Comparison of ENCODE assay signal across 22 cellular contexts in the genomic region with DNA sequence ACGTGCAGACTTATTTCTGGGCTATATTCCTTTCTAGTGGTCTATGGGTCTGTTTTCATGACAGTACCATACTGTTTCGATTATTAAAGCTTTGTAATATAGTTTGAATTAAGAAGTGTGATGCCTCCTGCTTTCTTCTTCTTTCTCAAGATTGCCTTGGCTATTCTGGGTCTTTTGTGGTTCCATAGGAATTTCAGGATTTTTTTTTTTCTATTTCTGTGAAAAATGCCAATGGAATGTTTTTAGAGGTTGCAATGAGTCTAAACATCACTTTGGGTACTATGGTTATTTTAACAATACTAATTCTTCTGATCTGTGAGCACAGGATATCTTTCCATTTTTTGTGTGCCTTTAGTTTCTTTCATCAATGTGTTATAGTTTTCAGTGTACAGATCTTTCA.
"Had no signal": no experiment of that assay in that cellular context is flagged by ENCODE, and none has a peak within 500 bp of the region (broad histone marks: within the 10 kb centered on the region; RNA-seq: fewer than 3 reads in every experiment).

No MANE protein-coding gene starts in this region.

- ATAC-seq: activated CD4-positive, CD25-positive, alpha-beta regulatory T cell treated with anti-CD3 and anti-CD28 coated beads, Interleukin-2, amount 50 U/mL, for 24 hours; activated CD8-positive, alpha-beta T cell treated with anti-CD3 and anti-CD28 coated beads, Interleukin-2, amount 10 ng/mL, durations not matched to agents 7 days and 5 days; body of pancreas; SK-N-SH treated with all-trans-retinoic acid at 6 μM for 48 hours had no signal

- DNase-seq: activated CD4-positive, alpha-beta T cell treated with anti-CD3 and anti-CD28 coated beads for 4 hours; activated CD8-positive, alpha-beta memory T cell treated with anti-CD3 and anti-CD28 coated beads, Interleukin-2, amount 50 U/mL, for 48 hours; activated CD8-positive, alpha-beta T cell treated with anti-CD3 and anti-CD28 coated beads, Interleukin-2, amount 10 ng/mL, durations not matched to agents 7 days and 5 days; activated naive CD4-positive, alpha-beta T cell treated with anti-CD3 and anti-CD28 coated beads, Interleukin-2, amount 50 U/mL, for 16 hours; activated naive CD8-positive, alpha-beta T cell treated with anti-CD3 and anti-CD28 coated beads, Interleukin-2, amount 10 ng/mL, durations not matched to agents 7 days and 5 days; activated T-cell treated with anti-CD3 and anti-CD28 coated beads, Interleukin-2, amount 50 U/mL, for 1 hour; adrenal gland; aorta; body of pancreas; MM.1S; NCI-H1105; NCI-H1436; NCI-H187; NCI-H2081; NCI-H510A treated with DMSO at 0.1 percent for 48 hours; NCI-H69; Peyer's patch; SHP77; SW 1271 had no signal

- H3K4me3 ChIP-seq: adrenal gland, body of pancreas, Peyer's patch, SJSA1 had no signal
